ENCODE assay signal across 18 cellular contexts in the genomic region with DNA sequence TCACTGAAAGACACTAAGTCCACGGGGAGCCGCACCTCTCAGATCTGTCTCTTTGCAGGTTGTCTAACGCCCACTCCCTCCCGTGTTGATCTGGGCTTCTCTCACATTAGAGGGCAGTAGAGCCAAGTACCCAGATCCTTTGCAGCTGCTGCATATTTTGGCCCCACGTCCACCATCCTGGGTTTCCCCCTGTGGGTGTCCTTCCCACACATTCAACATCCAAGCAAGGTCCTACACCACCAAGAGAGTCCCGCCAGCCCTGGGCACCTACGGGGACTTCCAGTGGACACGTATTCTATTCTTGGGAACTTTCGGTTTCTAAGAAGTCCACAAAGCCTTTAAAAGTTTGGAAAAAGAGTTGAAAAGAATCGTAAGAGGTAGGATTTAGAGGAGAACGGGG.
A peak's percentile ranks its signal among the peaks of the same experiment; 100 is the strongest.
DNase-seq lines count a peak whose midpoint lies in the region; ATAC-seq and TF ChIP-seq lines count a peak whose summit lies in the region.
"Had no signal": no experiment of that assay in that cellular context is flagged by ENCODE, and none has a peak within 500 bp of the region (broad histone marks: within the 10 kb centered on the region; RNA-seq: fewer than 3 reads in every experiment).

No MANE protein-coding gene starts in this region.

- peak overlapping the region; percentile 16 to 30 (median 24) for H3K4me3 ChIP-seq in gastrocnemius medialis
- H3K4me3 ChIP-seq: SJCRH30 had no signal

- no peaks in the 10 kb centered on the region for H3K9me3 Mint-ChIP-seq in activated CD4-positive, alpha-beta T cell treated with anti-CD3 and anti-CD28 coated beads, Interleukin-2, amount 10 ng/mL, durations not matched to agents 24 days and 14 days
- H3K9me3 Mint-ChIP-seq in T-helper 2 cell treated with Interferon-gamma antibody and Interleukin-4, amounts not matched to agents 5 μg/mL and 100 μg/mL, for 36 hours: no peaks in the 10 kb centered on the region

- DNase-seq in activated CD4-positive, alpha-beta T cell treated with anti-CD3 and anti-CD28 coated beads, Interleukin-2, amount 10 ng/mL, durations not matched to agents 24 days and 14 days: no peak
- DNase-seq in activated CD4-positive, alpha-beta T cell treated with anti-CD3 and anti-CD28 coated beads, Interleukin-2, amount 50 U/mL, for 1 hour: no peak
- peak; percentile 41 for DNase-seq in GM13976 (ENCODE audit: low spot score)
- peak; percentile 11 for DNase-seq in T-helper 2 cell treated with Interferon-gamma antibody and Interleukin-4, amounts not matched to agents 5 μg/mL and 100 μg/mL, for 36 hours (ENCODE audit: low spot score)
- no peak for DNase-seq in gastrocnemius medialis
- DNase-seq in NOMO-1 treated with DMSO at 0.1 percent for 48 hours (lab: John Stamatoyannopoulos, UW; ENCODE audit: unreplicated experiment): no peak
- DNase-seq in AG08395 (ENCODE audit: low spot score): no peak
- no peak for DNase-seq in NCI-H524 (lab: John Stamatoyannopoulos, UW)
- DNase-seq: activated gamma-delta T cell, DMS 273 treated with DMSO at 0.1 percent for 48 hours, glutamatergic neuron, IMR-90, NCI-H1694, NCI-H82, right cardiac atrium, SJCRH30, WERI-Rb-1 had no signal

- peak; percentile 10 for TF ChIP-seq CTCF in GM13976 (IDR thresholded peaks at IDR 0.05; ENCODE audit: borderline replicate concordance, control extremely low read depth, extremely low read depth, insufficient read depth, missing control alignments)
- no peak for TF ChIP-seq CTCF in gastrocnemius medialis (IDR thresholded peaks at IDR 0.05 in 4 of 5, conservative IDR thresholded peaks at IDR 0.05 in 1 of 5)

- peaks cover 30% of the 10 kb centered on the region for H3K4me1 Mint-ChIP-seq in activated CD4-positive, alpha-beta T cell treated with anti-CD3 and anti-CD28 coated beads, Interleukin-2, amount 10 ng/mL, durations not matched to agents 24 days and 14 days
- H3K4me1 Mint-ChIP-seq in T-helper 2 cell treated with Interferon-gamma antibody and Interleukin-4, amounts not matched to agents 5 μg/mL and 100 μg/mL, for 36 hours (ENCODE audit: low read depth): peaks cover 21% of the 10 kb centered on the region

- peak overlapping the region; percentile 51 for H3K27ac Mint-ChIP-seq in activated CD4-positive, alpha-beta T cell treated with anti-CD3 and anti-CD28 coated beads, Interleukin-2, amount 10 ng/mL, durations not matched to agents 24 days and 14 days
- no peak overlapping the region for H3K27ac Mint-ChIP-seq in T-helper 2 cell treated with Interferon-gamma antibody and Interleukin-4, amounts not matched to agents 5 μg/mL and 100 μg/mL, for 36 hours
- H3K27ac Mint-ChIP-seq: type B pancreatic cell had no signal

- intact Hi-C loops in activated CD4-positive, alpha-beta T cell treated with anti-CD3 and anti-CD28 coated beads, Interleukin-2, amount 10 ng/mL, durations not matched to agents 24 days and 14 days (cut with micrococcal nuclease): loop anchor here (5.0 kb wide), 1 partner anchor 223 kb away; no protein-coding TSS in a partner anchor
- intact Hi-C loops in gastrocnemius medialis (cut with DNase I; ENCODE audit: low total_unique reads): no loop called here

- in situ Hi-C loops in GM13976 (cut with MboI; ENCODE audit: low sequenced_read_pairs, unreplicated experiment): loop anchor here (10.0 kb wide), 1 partner anchor 866 kb away; no protein-coding TSS in a partner anchor
- in situ Hi-C loops in gastrocnemius medialis (cut with MboI; ENCODE audit: low sequenced_read_pairs in 4 of 4): loop anchor here in 1 of 4 donors (25.0 kb wide), 1 partner anchor 873 kb away; no protein-coding TSS in a partner anchor

- no peak overlapping the region for H3K27ac ChIP-seq in gastrocnemius medialis
- H3K27ac ChIP-seq: SJCRH30, WERI-Rb-1 had no signal

- no peaks in the 10 kb centered on the region for H3K27me3 ChIP-seq in gastrocnemius medialis
- H3K27me3 ChIP-seq: SJCRH30 had no signal

- H3K4me1 ChIP-seq in gastrocnemius medialis: no peaks in the 10 kb centered on the region

- H3K9me3 ChIP-seq in gastrocnemius medialis: no peaks in the 10 kb centered on the region
- H3K9me3 ChIP-seq: SJCRH30 had no signal

- TF ChIP-seq POLR2A in gastrocnemius medialis (IDR thresholded peaks at IDR 0.05): no peak

- ATAC-seq in gastrocnemius medialis: no peak

- H3K27me3 Mint-ChIP-seq in activated CD4-positive, alpha-beta T cell treated with anti-CD3 and anti-CD28 coated beads, Interleukin-2, amount 10 ng/mL, durations not matched to agents 24 days and 14 days: peaks cover 24% of the 10 kb centered on the region
- H3K27me3 Mint-ChIP-seq in T-helper 2 cell treated with Interferon-gamma antibody and Interleukin-4, amounts not matched to agents 5 μg/mL and 100 μg/mL, for 36 hours (ENCODE audit: low read depth): peaks cover 8% of the 10 kb centered on the region
- H3K27me3 Mint-ChIP-seq: type B pancreatic cell had no signal

- H3K4me3 Mint-ChIP-seq in activated CD4-positive, alpha-beta T cell treated with anti-CD3 and anti-CD28 coated beads, Interleukin-2, amount 10 ng/mL, durations not matched to agents 24 days and 14 days: no peak overlapping the region
- H3K4me3 Mint-ChIP-seq in T-helper 2 cell treated with Interferon-gamma antibody and Interleukin-4, amounts not matched to agents 5 μg/mL and 100 μg/mL, for 36 hours: no peak overlapping the region
- H3K4me3 Mint-ChIP-seq: type B pancreatic cell had no signal

- no peaks in the 10 kb centered on the region for H3K36me3 ChIP-seq in gastrocnemius medialis
- H3K36me3 ChIP-seq: SJCRH30, WERI-Rb-1 had no signal

- no peaks in the 10 kb centered on the region for H3K36me3 Mint-ChIP-seq in activated CD4-positive, alpha-beta T cell treated with anti-CD3 and anti-CD28 coated beads, Interleukin-2, amount 10 ng/mL, durations not matched to agents 24 days and 14 days (ENCODE audit: low read depth)
- H3K36me3 Mint-ChIP-seq in T-helper 2 cell treated with Interferon-gamma antibody and Interleukin-4, amounts not matched to agents 5 μg/mL and 100 μg/mL, for 36 hours (ENCODE audit: low read depth): no peaks in the 10 kb centered on the region
- H3K36me3 Mint-ChIP-seq: type B pancreatic cell had no signal

Comparison
In these comparisons a context has a peak if more than half of its experiments do, and no peak if none do; other contexts are left out.
1. DNase-seq: peak in GM13976 (single experiment) and T-helper 2 cell treated with Interferon-gamma antibody and Interleukin-4, amounts not matched to agents 5 μg/mL and 100 μg/mL, for 36 hours (single experiment); none in activated CD4-positive, alpha-beta T cell treated with anti-CD3 and anti-CD28 coated beads, Interleukin-2, amount 10 ng/mL, durations not matched to agents 24 days and 14 days (single experiment), activated CD4-positive, alpha-beta T cell treated with anti-CD3 and anti-CD28 coated beads, Interleukin-2, amount 50 U/mL, for 1 hour (single experiment), gastrocnemius medialis (0 of 2), NOMO-1 treated with DMSO at 0.1 percent for 48 hours (single experiment), AG08395 (single experiment) and NCI-H524 (0 of 2).